ENCODE assay signal across 8 cellular contexts in the genomic region with DNA sequence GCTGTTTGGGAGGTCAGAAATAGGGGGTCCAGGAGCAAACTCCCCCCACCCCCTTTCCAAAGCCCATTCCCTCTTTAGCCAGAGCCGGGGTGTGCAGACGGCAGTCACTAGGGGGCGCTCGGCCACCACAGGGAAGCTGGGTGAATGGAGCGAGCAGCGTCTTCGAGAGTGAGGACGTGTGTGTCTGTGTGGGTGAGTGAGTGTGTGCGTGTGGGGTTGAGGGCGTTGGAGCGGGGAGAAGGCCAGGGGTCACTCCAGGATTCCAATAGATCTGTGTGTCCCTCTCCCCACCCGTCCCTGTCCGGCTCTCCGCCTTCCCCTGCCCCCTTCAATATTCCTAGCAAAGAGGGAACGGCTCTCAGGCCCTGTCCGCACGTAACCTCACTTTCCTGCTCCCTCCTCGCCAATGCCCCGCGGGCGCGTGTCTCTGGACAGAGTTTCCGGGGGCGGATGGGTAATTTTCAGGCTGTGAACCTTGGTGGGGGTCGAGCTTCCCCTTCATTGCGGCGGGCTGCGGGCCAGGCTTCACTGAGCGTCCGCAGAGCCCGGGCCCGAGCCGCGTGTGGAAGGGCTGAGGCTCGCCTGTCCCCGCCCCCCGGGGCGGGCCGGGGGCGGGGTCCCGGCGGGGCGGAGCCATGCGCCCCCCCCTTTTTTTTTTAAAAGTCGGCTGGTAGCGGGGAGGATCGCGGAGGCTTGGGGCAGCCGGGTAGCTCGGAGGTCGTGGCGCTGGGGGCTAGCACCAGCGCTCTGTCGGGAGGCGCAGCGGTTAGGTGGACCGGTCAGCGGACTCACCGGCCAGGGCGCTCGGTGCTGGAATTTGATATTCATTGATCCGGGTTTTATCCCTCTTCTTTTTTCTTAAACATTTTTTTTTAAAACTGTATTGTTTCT. TPM values are rescaled to one million over a fixed set of nuclear protein-coding genes. Genes with fewer than 3 reads are reported as not detected.
DNase-seq lines count a peak whose midpoint lies in the region; ATAC-seq and TF ChIP-seq lines count a peak whose summit lies in the region.

A gene (plus strand): TSS at position 686 of the 891 bp plus-strand sequence.

- no peaks in the 10 kb centered on the region for H3K36me3 ChIP-seq in adipocyte (ENCODE audit: control insufficient read depth, insufficient read depth, low read length, severe bottlenecking)
- H3K36me3 ChIP-seq in upper lobe of right lung, result no peaks in the 10 kb centered on the region

- H3K4me3 ChIP-seq in GM12865 (ENCODE audit: low read depth, low read length), result peak within 1 kb of the TSS; percentile 88
- peak within 1 kb of the TSS; percentile 87 for H3K4me3 ChIP-seq in adipocyte (ENCODE audit: low read length)
- peak within 1 kb of the TSS; percentile 81 for H3K4me3 ChIP-seq in upper lobe of right lung

- DNase-seq in GM12865 (ENCODE audit: low read depth), result peak; percentile 92
- DNase-seq in NCI-H128 (lab: John Stamatoyannopoulos, UW; ENCODE audit: unreplicated experiment), result peak; percentile 81
- DNase-seq in T follicular helper cell (ENCODE audit: low read depth), result peak; percentile 79
- DNase-seq in adipocyte (ENCODE audit: low read depth), result peak; percentile 97
- peak; percentile 96 for DNase-seq in cardiac septum (ENCODE audit: low spot score)
- DNase-seq in posterior vena cava (ENCODE audit: low spot score), result peak; percentile 97
- DNase-seq in upper lobe of right lung, result peak; percentile 94

- H3K27ac ChIP-seq in upper lobe of right lung, result peak within 1 kb of the TSS; percentile 88

- H3K9ac ChIP-seq in adipocyte (ENCODE audit: low read length), result peak within 1 kb of the TSS; percentile 96

- intact Hi-C loops in cardiac septum (cut with DNase I) (loop anchor here (1.0 to 10.0 kb wide), 7 partner anchors 47 to 455 kb away; a partner anchor contains a TSS), posterior vena cava (cut with DNase I) (loop anchor here (2.0 to 10.0 kb wide), 4 partner anchors 102 to 309 kb away; no protein-coding TSS in a partner anchor), upper lobe of right lung (cut with DNase I) (loop anchor here (5.0 to 10.0 kb wide), 2 partner anchors 105 to 308 kb away; no protein-coding TSS in a partner anchor)

- H3K9me3 ChIP-seq in adipocyte (ENCODE audit: control insufficient read depth, low read length), result no peaks in the 10 kb centered on the region
- H3K9me3 ChIP-seq in upper lobe of right lung, result no peaks in the 10 kb centered on the region

- TF ChIP-seq CTCF in GM12865 (IDR thresholded peaks at IDR 0.05; ENCODE audit: insufficient read depth, low read depth, low read length, missing control alignments) (peak; percentile 99), upper lobe of right lung (IDR thresholded peaks at IDR 0.05) (peak; percentile 96)

- peak; percentile 53 for ATAC-seq in HG02642 (IDR thresholded peaks at IDR 0.05; ENCODE audit: poor library complexity, unreplicated experiment)
- ATAC-seq in upper lobe of right lung, result peak; percentile 80

- H3K4me1 ChIP-seq in adipocyte (ENCODE audit: control insufficient read depth, insufficient read depth, low read length), result peaks cover 41% of the 10 kb centered on the region
- H3K4me1 ChIP-seq in upper lobe of right lung, result peaks cover 22% of the 10 kb centered on the region

- H3K27me3 ChIP-seq in adipocyte (replicated peaks; ENCODE audit: control insufficient read depth, insufficient read depth, low read length) (no peaks in the 10 kb centered on the region), upper lobe of right lung (no peaks in the 10 kb centered on the region)

RNA-seq across cellular contexts. Expression of the gene that starts here (rescaled TPM):
- 233 TPM for total RNA-seq in cardiac septum
- total RNA-seq in posterior vena cava, result 10 to 100 TPM; 88.4 to 91.7 TPM
- 231 TPM for total RNA-seq in upper lobe of right lung

Comparison
In these comparisons a context has a peak if more than half of its experiments do, and no peak if none do; other contexts are left out.
1. Peak in every context shown above with its lines: DNase-seq, ATAC-seq, H3K4me3 ChIP-seq and H3K27ac ChIP-seq.